ENCODE assay signal across 1 cellular context in genomic region chr11:56103210-56103737, GRCh38.
TF ChIP-seq lines count a peak whose summit lies in the region.

OR8H2 (plus strand) TSS chr11:56103687; CDS start chr11:56105043, 1,356 bp downstream.

TF ChIP-seq in HepG2, 621 proteins besides CTCF, POLR2A, EP300 and RAD21 (continued from another document):
- TF ChIP-seq AKNA (CRISPR knock-in tag; IDR thresholded peaks at IDR 0.05; ENCODE audit: borderline replicate concordance) (no peak), CEBPG (CRISPR knock-in tag; IDR thresholded peaks at IDR 0.05) (no peak)
